In the genomic region with DNA sequence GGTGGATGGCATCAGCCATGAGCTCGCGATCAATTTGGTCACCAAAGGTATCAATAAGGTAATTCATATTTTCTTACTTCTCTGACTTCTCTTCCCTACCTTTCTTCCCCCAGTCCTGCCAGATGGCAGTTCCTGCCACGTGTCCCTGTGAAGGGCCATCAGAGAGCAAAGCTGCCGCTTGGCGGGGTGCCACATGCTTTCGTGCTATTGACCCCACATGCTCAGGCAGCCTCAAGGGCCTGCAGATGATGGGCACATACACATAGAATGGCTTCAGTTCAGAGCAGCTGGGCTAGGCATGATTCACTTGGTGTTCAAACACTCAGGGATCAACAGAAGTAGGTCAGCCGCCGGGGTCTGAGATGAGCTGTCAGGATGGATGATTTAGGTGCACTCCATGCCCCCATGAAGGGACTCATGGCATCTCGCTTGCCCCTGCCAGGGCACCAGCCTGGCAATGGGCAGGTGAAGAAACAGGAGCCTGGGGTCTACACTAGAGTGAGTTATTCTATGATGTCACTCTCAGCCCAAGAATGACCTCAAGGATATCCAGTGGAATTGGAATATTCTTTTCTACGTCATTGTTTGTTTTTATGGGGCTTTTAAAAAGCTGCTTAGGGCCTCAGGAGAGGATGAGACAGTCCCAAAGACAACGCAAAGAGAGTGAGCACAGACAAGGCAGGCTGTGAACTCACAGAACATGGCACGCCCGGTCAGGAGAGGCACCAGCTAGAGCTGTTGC, we compare ENCODE assay signal across 20 cellular contexts. TPM values are rescaled to one million over a fixed set of nuclear protein-coding genes. Genes with fewer than 3 reads are reported as not detected.
DNase-seq lines count a peak whose midpoint lies in the region; ATAC-seq, FAIRE-seq and TF ChIP-seq lines count a peak whose summit lies in the region.
"Had no signal": no experiment of that assay in that cellular context is flagged by ENCODE, and none has a peak within 500 bp of the region (broad histone marks: within the 10 kb centered on the region; RNA-seq: fewer than 3 reads in every experiment).

No MANE protein-coding gene starts in this region.

- WGBS in HepG2 (ENCODE audit: low lambda C conversion rate) = 60% methylated on average over 13 of the region's 13 CpGs
- WGBS in prostate gland = 85% methylated on average over 13 of the region's 13 CpGs
- no CpG with 5 or more reads among the region's 13 CpGs for WGBS in mesendoderm (ENCODE audit: extremely low coverage, insufficient coverage, low lambda C conversion rate)

- intact Hi-C loops in HepG2 (cut with micrococcal nuclease; ENCODE audit: unreplicated experiment) = no loop called here
- intact Hi-C loops in prostate gland (cut with DNase I) = no loop called here

- no TSS peak for BruUV-seq in HepG2 (replicated peaks; lab: Mats Ljungman, UMichigan)

- H4K5ac ChIP-seq in mesendoderm (ENCODE audit: low read length) = no peak overlapping the region

- no peak overlapping the region for H3K23ac ChIP-seq in mesendoderm (ENCODE audit: low read length)

- H3K4me1 ChIP-seq in HepG2 (ENCODE audit: insufficient read depth, low read length) = peaks cover 44% of the 10 kb centered on the region
- no peaks in the 10 kb centered on the region for H3K4me1 ChIP-seq in prostate gland (replicated peaks)
- no peaks in the 10 kb centered on the region for H3K4me1 ChIP-seq in mesendoderm (ENCODE audit: control insufficient read depth, low read depth, low read length)
- H3K4me1 ChIP-seq in effector memory CD4-positive, alpha-beta T cell (ENCODE audit: control insufficient read depth, insufficient read depth, low read length, poor library complexity, severe bottlenecking) = no peaks in the 10 kb centered on the region
- H3K4me1 ChIP-seq: ascending aorta had no signal

- no peak overlapping the region for H4K8ac ChIP-seq in mesendoderm (ENCODE audit: low read depth, low read length)

- H3K4me2 ChIP-seq in HepG2 (ENCODE audit: low read depth, low read length) (no peak overlapping the region), mesendoderm (ENCODE audit: low read length) (no peak overlapping the region)

- peaks cover 10 to 77% of the 10 kb centered on the region in 2 experiments; a peak in 4 of 5 replicates for H3K27me3 ChIP-seq in HepG2 (ENCODE audit: control insufficient read depth in 1 of 2, insufficient read depth in 2 of 2, low read length in 2 of 2)
- no peaks in the 10 kb centered on the region for H3K27me3 ChIP-seq in prostate gland (replicated peaks; ENCODE audit: insufficient read depth)
- H3K27me3 ChIP-seq in mesendoderm (ENCODE audit: insufficient read depth, low read length, poor library complexity) = no peaks in the 10 kb centered on the region
- no peaks in the 10 kb centered on the region for H3K27me3 ChIP-seq in effector memory CD4-positive, alpha-beta T cell (replicated peaks; ENCODE audit: control insufficient read depth, insufficient read depth, low read length, poor library complexity, severe bottlenecking)
- H3K27me3 ChIP-seq: ascending aorta had no signal

- H2BK120ac ChIP-seq in mesendoderm (ENCODE audit: low read depth, low read length) = no peak overlapping the region

- TF ChIP-seq POLR2A in HepG2 (IDR thresholded peaks at IDR 0.05; ENCODE audit: insufficient read depth in 1 of 2, low read depth in 2 of 2, low read length in 2 of 2) (no peak), prostate gland (IDR thresholded peaks at IDR 0.05) (no peak)

- H3K36me3 ChIP-seq in HepG2 (replicated peaks in 1 of 2; ENCODE audit: control insufficient read depth in 1 of 2, insufficient read depth in 2 of 2, low read length in 2 of 2) (no peaks in the 10 kb centered on the region), prostate gland (no peaks in the 10 kb centered on the region), mesendoderm (ENCODE audit: control insufficient read depth, insufficient read depth, low read length) (no peaks in the 10 kb centered on the region)
- no peaks in the 10 kb centered on the region for H3K36me3 ChIP-seq in effector memory CD4-positive, alpha-beta T cell (ENCODE audit: control insufficient read depth, insufficient read depth, low read length)
- H3K36me3 ChIP-seq: ascending aorta had no signal

- no peak overlapping the region for H3K56ac ChIP-seq in mesendoderm (ENCODE audit: low read length)

- TF ChIP-seq CTCF in HepG2 (CRISPR knock-in tag; IDR thresholded peaks at IDR 0.05) = no peak
- no peak for TF ChIP-seq CTCF in prostate gland (IDR thresholded peaks at IDR 0.05)

- H3K4me3 ChIP-seq in HepG2 (replicated peaks in 1 of 3; ENCODE audit: insufficient read depth in 1 of 3, low read depth in 2 of 3, low read length in 3 of 3) (no peak overlapping the region), prostate gland (no peak overlapping the region), mesendoderm (ENCODE audit: low read length) (no peak overlapping the region)
- H3K4me3 ChIP-seq in effector memory CD4-positive, alpha-beta T cell (ENCODE audit: insufficient read depth, low read depth, low read length, poor library complexity, severe bottlenecking) = no peak overlapping the region
- H3K4me3 ChIP-seq: ascending aorta had no signal

- in situ Hi-C loops in HepG2 (cut with HindIII; ENCODE audit: extremely low pct_ligation_motif_present, low pct_unique_long_range_greater_than_20kb) = no loop called here

- no peak overlapping the region for H2AFZ ChIP-seq in HepG2 (ENCODE audit: low read length)

- no peaks in the 10 kb centered on the region for H3K36me3 Mint-ChIP-seq in activated naive CD4-positive, alpha-beta T cell treated with anti-CD3 and anti-CD28 coated beads, Interleukin-2, amount 10 ng/mL, durations not matched to agents 7 days and 5 days
- H3K36me3 Mint-ChIP-seq: activated CD8-positive, alpha-beta memory T cell treated with anti-CD3 and anti-CD28 coated beads, Interleukin-2, amount 10 ng/mL, durations not matched to agents 7 days and 5 days had no signal

- CTCF ChIA-PET in HepG2 (lab: Yijun Ruan, JAX; ENCODE audit: low intra/inter-chr PET ratio, low total read pairs) = no interaction called here
- CTCF ChIA-PET in activated naive CD4-positive, alpha-beta T cell treated with anti-CD3 and anti-CD28 coated beads, Interleukin-2, amount 10 ng/mL, durations not matched to agents 7 days and 5 days (lab: Charles Lee) = no interaction called here

- no peak overlapping the region for H3K4ac ChIP-seq in mesendoderm (ENCODE audit: low read depth, low read length)

- no peak overlapping the region for H3K18ac ChIP-seq in mesendoderm (ENCODE audit: low read length)

- H3K27me3 Mint-ChIP-seq in activated naive CD4-positive, alpha-beta T cell treated with anti-CD3 and anti-CD28 coated beads, Interleukin-2, amount 10 ng/mL, durations not matched to agents 7 days and 5 days = peaks cover 40% of the 10 kb centered on the region

- no peak overlapping the region for H2BK5ac ChIP-seq in mesendoderm (ENCODE audit: low read length)

- POLR2A ChIA-PET in HepG2 (lab: Yijun Ruan, JAX) = interaction anchor here (0.7 to 5.5 kb wide), 4 partner anchors 22 to 170 kb away, joined by 3 to 81 read pairs (median 3); partner anchors contain the start of gene RRBP1

- no peak; the same call in 2 of the 3 replicates for ATAC-seq in HepG2
- ATAC-seq: activated CD8-positive, alpha-beta memory T cell treated with anti-CD3 and anti-CD28 coated beads, Interleukin-2, amount 10 ng/mL, durations not matched to agents 7 days and 5 days had no signal

- H2AK5ac ChIP-seq in mesendoderm (ENCODE audit: low read length) = no peak overlapping the region

- H4K20me1 ChIP-seq in HepG2 (ENCODE audit: insufficient read depth, low read length) = no peaks in the 10 kb centered on the region

- TF ChIP-seq EP300 in HepG2 (IDR thresholded peaks at IDR 0.05; ENCODE audit: low read depth in 2 of 2, low read length in 2 of 2) (0 out of 4 replicates have a peak, but pooled peaks have one; percentile 7 to 36), HepG2 (CRISPR knock-in tag; IDR thresholded peaks at IDR 0.05; ENCODE audit: borderline replicate concordance) (no peak)

- no peak overlapping the region for H3K27ac Mint-ChIP-seq in activated naive CD4-positive, alpha-beta T cell treated with anti-CD3 and anti-CD28 coated beads, Interleukin-2, amount 10 ng/mL, durations not matched to agents 7 days and 5 days
- H3K27ac Mint-ChIP-seq: activated B cell treated with CpG ODN at 0.5 μM for 24 hours; activated CD8-positive, alpha-beta memory T cell treated with anti-CD3 and anti-CD28 coated beads, Interleukin-2, amount 10 ng/mL, durations not matched to agents 7 days and 5 days; nephron had no signal

- H2BK15ac ChIP-seq in mesendoderm (replicated peaks; ENCODE audit: low read depth) = no peak overlapping the region

- no peaks in the 10 kb centered on the region for H3K4me1 Mint-ChIP-seq in activated naive CD4-positive, alpha-beta T cell treated with anti-CD3 and anti-CD28 coated beads, Interleukin-2, amount 10 ng/mL, durations not matched to agents 7 days and 5 days
- H3K4me1 Mint-ChIP-seq: activated B cell treated with CpG ODN at 0.5 μM for 24 hours; activated CD8-positive, alpha-beta memory T cell treated with anti-CD3 and anti-CD28 coated beads, Interleukin-2, amount 10 ng/mL, durations not matched to agents 7 days and 5 days; nephron had no signal

- H3K79me2 ChIP-seq in HepG2 (ENCODE audit: insufficient read depth, low read length) (no peaks in the 10 kb centered on the region), mesendoderm (ENCODE audit: control insufficient read depth, insufficient read depth, low read length) (no peaks in the 10 kb centered on the region)

- no peak for FAIRE-seq in HepG2 (lab: Jason Lieb, UNC)

- H3K9me3 ChIP-seq in HepG2 (ENCODE audit: low read length) = no peaks in the 10 kb centered on the region
- H3K9me3 ChIP-seq in prostate gland = no peaks in the 10 kb centered on the region
- no peaks in the 10 kb centered on the region for H3K9me3 ChIP-seq in effector memory CD4-positive, alpha-beta T cell (ENCODE audit: control insufficient read depth, low read length)
- H3K9me3 ChIP-seq: ascending aorta had no signal

- no peak for TF ChIP-seq RAD21 in HepG2 (CRISPR knock-in tag; IDR thresholded peaks at IDR 0.05)

- H3K79me1 ChIP-seq in mesendoderm (ENCODE audit: low read length) = no peaks in the 10 kb centered on the region

- no peak overlapping the region for H3K4me3 Mint-ChIP-seq in activated naive CD4-positive, alpha-beta T cell treated with anti-CD3 and anti-CD28 coated beads, Interleukin-2, amount 10 ng/mL, durations not matched to agents 7 days and 5 days
- H3K4me3 Mint-ChIP-seq: activated B cell treated with CpG ODN at 0.5 μM for 24 hours; activated CD8-positive, alpha-beta memory T cell treated with anti-CD3 and anti-CD28 coated beads, Interleukin-2, amount 10 ng/mL, durations not matched to agents 7 days and 5 days; nephron had no signal

- DNase-seq in DMS153 treated with DMSO at 0.1 percent for 48 hours (lab: John Stamatoyannopoulos, UW; ENCODE audit: unreplicated experiment) = peak; percentile 86
- DNase-seq in NCI-H1105 treated with DMSO at 0.1 percent for 48 hours (lab: John Stamatoyannopoulos, UW) = peak; percentile 98
- DNase-seq in NCI-H345 treated with DMSO at 0.1 percent for 48 hours (lab: John Stamatoyannopoulos, UW; ENCODE audit: unreplicated experiment) = peak; percentile 85
- peak; percentile 60 for DNase-seq in HepG2 (ENCODE audit: low spot score)
- DNase-seq in prostate gland (ENCODE audit: low spot score) = no peak
- DNase-seq in mesendoderm = no peak
- DNase-seq in effector memory CD4-positive, alpha-beta T cell = no peak
- DNase-seq in activated naive CD4-positive, alpha-beta T cell treated with anti-CD3 and anti-CD28 coated beads, Interleukin-2, amount 10 ng/mL, durations not matched to agents 7 days and 5 days = no peak
- DNase-seq: activated B cell treated with CpG ODN at 0.5 μM for 24 hours; activated CD8-positive, alpha-beta memory T cell treated with anti-CD3 and anti-CD28 coated beads, Interleukin-2, amount 10 ng/mL, durations not matched to agents 7 days and 5 days; activated gamma-delta T cell; cortex of kidney; Karpas-422; mammary epithelial cell; NCI-H526; stimulated activated CD4-positive, alpha-beta T cell treated with anti-CD3 and anti-CD28 coated beads, Interleukin-15, amount 100 ng/mL, for 24 hours; T-helper 1 cell had no signal

- no peaks in the 10 kb centered on the region for H3K9me3 Mint-ChIP-seq in activated naive CD4-positive, alpha-beta T cell treated with anti-CD3 and anti-CD28 coated beads, Interleukin-2, amount 10 ng/mL, durations not matched to agents 7 days and 5 days
- H3K9me3 Mint-ChIP-seq: activated B cell treated with CpG ODN at 0.5 μM for 24 hours, nephron had no signal

- no peak overlapping the region for H3K27ac ChIP-seq in HepG2 (ENCODE audit: extremely low read length, insufficient read depth, low read length)
- H3K27ac ChIP-seq in prostate gland = no peak overlapping the region
- H3K27ac ChIP-seq in mesendoderm (ENCODE audit: low read depth, low read length) = no peak overlapping the region
- no peak overlapping the region for H3K27ac ChIP-seq in effector memory CD4-positive, alpha-beta T cell (ENCODE audit: insufficient read depth, low read length, poor library complexity, severe bottlenecking)
- H3K27ac ChIP-seq: ascending aorta, HL-60 had no signal

- H3K9ac ChIP-seq in HepG2 (ENCODE audit: insufficient read depth, low read depth, low read length) (no peak overlapping the region), mesendoderm (ENCODE audit: low read length) (no peak overlapping the region)

RNA-seq across cellular contexts. Expression of gene BANF2, which starts 25.5 kb away (rescaled TPM):
- 0.35 TPM in 1 of 2 replicates, not detected in the other for total RNA-seq in HepG2 (2016; rRNA removed; fragmentation: Illumina TruSeq; extraction: Trizol)
- 0.53 TPM in 1 of 2 replicates, not detected in the other for total RNA-seq in HepG2 (2016; cell fraction: cytosol; rRNA removed; fragmentation: Illumina TruSeq; extraction: Trizol; ENCODE audit: low read depth)
- not detected in 2 replicates for total RNA-seq in HepG2 (2016; cell fraction: insoluble cytoplasmic fraction; rRNA removed; fragmentation: Illumina TruSeq; extraction: Trizol)
- not detected in 2 replicates for total RNA-seq in HepG2 (2016; cell fraction: membrane; rRNA removed; fragmentation: Illumina TruSeq; extraction: Trizol)
- total RNA-seq in HepG2 (2016; cell fraction: nucleus; rRNA removed; fragmentation: Illumina TruSeq; extraction: Trizol) = not detected in 2 replicates
- not detected in 2 replicates for polyA plus RNA-seq in HepG2 (2011; rRNA removed)
- polyA plus RNA-seq in HepG2 (2011; cell fraction: cytosol; rRNA removed) = not detected in 2 replicates
- polyA plus RNA-seq in HepG2 (2011; cell fraction: nucleus; rRNA removed) = not detected in 2 replicates
- not detected in 2 replicates for polyA plus RNA-seq in HepG2 (2012)
- not detected in 2 replicates for polyA plus RNA-seq in HepG2 (2016; cell fraction: cytosol; fragmentation: Illumina TruSeq; extraction: Trizol; ENCODE audit: low read depth)
- polyA plus RNA-seq in HepG2 (2016; cell fraction: insoluble cytoplasmic fraction; fragmentation: Illumina TruSeq; extraction: Trizol; ENCODE audit: low read depth) = not detected in 2 replicates
- not detected in 2 replicates for polyA plus RNA-seq in HepG2 (2016; cell fraction: membrane; fragmentation: Illumina TruSeq; extraction: Trizol; ENCODE audit: low read depth)
- polyA plus RNA-seq in HepG2 (2016; cell fraction: nucleus; fragmentation: Illumina TruSeq; extraction: Trizol; ENCODE audit: insufficient read depth, low read depth) = not detected in 2 replicates
- polyA minus RNA-seq in HepG2 (2011; rRNA and poly(A)+ RNA removed; ENCODE audit: low replicate concordance) = not detected in 2 replicates
- polyA minus RNA-seq in HepG2 (2011; cell fraction: cytosol; rRNA and poly(A)+ RNA removed) = not detected in 2 replicates
- not detected in 2 replicates for polyA minus RNA-seq in HepG2 (2011; cell fraction: nucleus; rRNA and poly(A)+ RNA removed)
- total RNA-seq in prostate gland = 1 to 10 TPM in 1 of 2 donors, not detected in 1; 1.9 TPM
- not detected for polyA plus RNA-seq in mesendoderm (2013, experiment 1 of 2)
- polyA plus RNA-seq in mesendoderm (2013, experiment 2 of 2) = not detected
- total RNA-seq: activated B cell treated with CpG ODN at 0.5 μM for 24 hours; activated CD8-positive, alpha-beta memory T cell treated with anti-CD3 and anti-CD28 coated beads, Interleukin-2, amount 10 ng/mL, durations not matched to agents 7 days and 5 days; ascending aorta; mammary epithelial cell had no signal
- polyA plus RNA-seq: mammary epithelial cell had no signal

RNA-seq across cellular contexts. Expression of gene RRBP1, which starts 43.2 kb away (rescaled TPM):
- total RNA-seq in HepG2 (2016; rRNA removed; fragmentation: Illumina TruSeq; extraction: Trizol) = 97.1 and 222 TPM in 2 replicates
- total RNA-seq in HepG2 (2016; cell fraction: cytosol; rRNA removed; fragmentation: Illumina TruSeq; extraction: Trizol; ENCODE audit: low read depth) = 35.1 and 38.1 TPM in 2 replicates
- 75.4 and 223 TPM in 2 replicates for total RNA-seq in HepG2 (2016; cell fraction: insoluble cytoplasmic fraction; rRNA removed; fragmentation: Illumina TruSeq; extraction: Trizol)
- total RNA-seq in HepG2 (2016; cell fraction: membrane; rRNA removed; fragmentation: Illumina TruSeq; extraction: Trizol) = 33.7 and 37.4 TPM in 2 replicates
- total RNA-seq in HepG2 (2016; cell fraction: nucleus; rRNA removed; fragmentation: Illumina TruSeq; extraction: Trizol) = 254 and 316 TPM in 2 replicates
- 150 and 195 TPM in 2 replicates for polyA plus RNA-seq in HepG2 (2011; rRNA removed)
- 97.1 and 99.8 TPM in 2 replicates for polyA plus RNA-seq in HepG2 (2011; cell fraction: cytosol; rRNA removed)
- 402 and 429 TPM in 2 replicates for polyA plus RNA-seq in HepG2 (2011; cell fraction: nucleus; rRNA removed)
- 190 and 218 TPM in 2 replicates for polyA plus RNA-seq in HepG2 (2012)
- polyA plus RNA-seq in HepG2 (2016; cell fraction: cytosol; fragmentation: Illumina TruSeq; extraction: Trizol; ENCODE audit: low read depth) = 14.1 and 14.3 TPM in 2 replicates
- polyA plus RNA-seq in HepG2 (2016; cell fraction: insoluble cytoplasmic fraction; fragmentation: Illumina TruSeq; extraction: Trizol; ENCODE audit: low read depth) = 67.5 and 88.2 TPM in 2 replicates
- 15.3 and 18.4 TPM in 2 replicates for polyA plus RNA-seq in HepG2 (2016; cell fraction: membrane; fragmentation: Illumina TruSeq; extraction: Trizol; ENCODE audit: low read depth)
- 548 and 573 TPM in 2 replicates for polyA plus RNA-seq in HepG2 (2016; cell fraction: nucleus; fragmentation: Illumina TruSeq; extraction: Trizol; ENCODE audit: insufficient read depth, low read depth)
- polyA minus RNA-seq in HepG2 (2011; rRNA and poly(A)+ RNA removed; ENCODE audit: low replicate concordance) = 18.3 and 157 TPM in 2 replicates
- 155 and 192 TPM in 2 replicates for polyA minus RNA-seq in HepG2 (2011; cell fraction: cytosol; rRNA and poly(A)+ RNA removed)
- 198 and 205 TPM in 2 replicates for polyA minus RNA-seq in HepG2 (2011; cell fraction: nucleus; rRNA and poly(A)+ RNA removed)
- total RNA-seq in prostate gland = 100 to 1,000 TPM; 112 to 148 TPM
- polyA plus RNA-seq in mesendoderm (2013, experiment 1 of 2) = 99.7 TPM
- 101 TPM for polyA plus RNA-seq in mesendoderm (2013, experiment 2 of 2)

Comparison
In these comparisons a context has a peak if more than half of its experiments do, and no peak if none do; other contexts are left out.
1. DNase-seq: peak in DMS153 treated with DMSO at 0.1 percent for 48 hours (single experiment), NCI-H1105 treated with DMSO at 0.1 percent for 48 hours (single experiment), NCI-H345 treated with DMSO at 0.1 percent for 48 hours (single experiment) and HepG2 (single experiment); none in prostate gland (single experiment), mesendoderm (single experiment), effector memory CD4-positive, alpha-beta T cell (0 of 3) and activated naive CD4-positive, alpha-beta T cell treated with anti-CD3 and anti-CD28 coated beads, Interleukin-2, amount 10 ng/mL, durations not matched to agents 7 days and 5 days (single experiment).